1 cellular context compared by ENCODE assay signal in the genomic region with DNA sequence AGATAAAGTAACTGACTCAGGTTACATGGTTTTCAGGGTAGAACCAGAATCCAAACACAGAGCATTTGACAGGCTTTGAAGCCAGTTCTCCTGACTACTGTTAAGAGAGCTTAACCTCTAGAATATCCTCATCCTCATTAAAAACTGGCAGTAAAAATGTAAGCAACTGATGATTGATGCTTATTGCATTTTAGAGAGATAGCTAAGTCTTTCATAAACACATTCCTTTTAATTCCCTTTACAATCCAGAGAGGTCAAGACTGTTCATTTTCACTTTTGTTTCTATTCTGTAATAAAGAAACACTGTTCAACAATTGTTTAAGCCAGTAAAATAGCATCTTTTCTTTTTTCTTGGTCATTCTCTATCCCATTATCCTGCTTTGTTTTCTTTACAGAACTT.
TF ChIP-seq lines count a peak whose summit lies in the region.

No MANE protein-coding gene starts in this region.

TF ChIP-seq in HEK293, 187 proteins besides CTCF, POLR2A, EP300 and RAD21 (continued from another document):
- TF ChIP-seq, protein P1, sequence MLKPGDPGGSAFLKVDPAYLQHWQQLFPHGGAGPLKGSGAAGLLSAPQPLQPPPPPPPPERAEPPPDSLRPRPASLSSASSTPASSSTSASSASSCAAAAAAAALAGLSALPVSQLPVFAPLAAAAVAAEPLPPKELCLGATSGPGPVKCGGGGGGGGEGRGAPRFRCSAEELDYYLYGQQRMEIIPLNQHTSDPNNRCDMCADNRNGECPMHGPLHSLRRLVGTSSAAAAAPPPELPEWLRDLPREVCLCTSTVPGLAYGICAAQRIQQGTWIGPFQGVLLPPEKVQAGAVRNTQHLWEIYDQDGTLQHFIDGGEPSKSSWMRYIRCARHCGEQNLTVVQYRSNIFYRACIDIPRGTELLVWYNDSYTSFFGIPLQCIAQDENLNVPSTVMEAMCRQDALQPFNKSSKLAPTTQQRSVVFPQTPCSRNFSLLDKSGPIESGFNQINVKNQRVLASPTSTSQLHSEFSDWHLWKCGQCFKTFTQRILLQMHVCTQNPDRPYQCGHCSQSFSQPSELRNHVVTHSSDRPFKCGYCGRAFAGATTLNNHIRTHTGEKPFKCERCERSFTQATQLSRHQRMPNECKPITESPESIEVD (tag by site-specific recombination; IDR thresholded peaks at IDR 0.05): peak; percentile 87
- TF ChIP-seq, protein P2, sequence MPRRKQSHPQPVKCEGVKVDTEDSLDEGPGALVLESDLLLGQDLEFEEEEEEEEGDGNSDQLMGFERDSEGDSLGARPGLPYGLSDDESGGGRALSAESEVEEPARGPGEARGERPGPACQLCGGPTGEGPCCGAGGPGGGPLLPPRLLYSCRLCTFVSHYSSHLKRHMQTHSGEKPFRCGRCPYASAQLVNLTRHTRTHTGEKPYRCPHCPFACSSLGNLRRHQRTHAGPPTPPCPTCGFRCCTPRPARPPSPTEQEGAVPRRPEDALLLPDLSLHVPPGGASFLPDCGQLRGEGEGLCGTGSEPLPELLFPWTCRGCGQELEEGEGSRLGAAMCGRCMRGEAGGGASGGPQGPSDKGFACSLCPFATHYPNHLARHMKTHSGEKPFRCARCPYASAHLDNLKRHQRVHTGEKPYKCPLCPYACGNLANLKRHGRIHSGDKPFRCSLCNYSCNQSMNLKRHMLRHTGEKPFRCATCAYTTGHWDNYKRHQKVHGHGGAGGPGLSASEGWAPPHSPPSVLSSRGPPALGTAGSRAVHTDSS (tag by site-specific recombination; IDR thresholded peaks at IDR 0.05): no peak
- 0 out of 2 replicates have a peak, but pooled peaks have one; percentile 54 for TF ChIP-seq WT1 (tag by site-specific recombination; IDR thresholded peaks at IDR 0.05)
- TF ChIP-seq KLF16 (tag by site-specific recombination; IDR thresholded peaks at IDR 0.05): no peak
- peak; percentile 82; the same call in 1 of the 2 replicates for TF ChIP-seq TCF7L2 (IDR thresholded peaks at IDR 0.05; ENCODE audit: borderline replicate concordance, low read depth, low read length)
- TF ChIP-seq ZNF175 (tag by site-specific recombination; IDR thresholded peaks at IDR 0.05): no peak
- no peak for TF ChIP-seq ZNF132 (tag by site-specific recombination; IDR thresholded peaks at IDR 0.05; ENCODE audit: borderline replicate concordance)
- no peak for TF ChIP-seq ZNF621 (tag by site-specific recombination; IDR thresholded peaks at IDR 0.05)
- TF ChIP-seq, protein P3, sequence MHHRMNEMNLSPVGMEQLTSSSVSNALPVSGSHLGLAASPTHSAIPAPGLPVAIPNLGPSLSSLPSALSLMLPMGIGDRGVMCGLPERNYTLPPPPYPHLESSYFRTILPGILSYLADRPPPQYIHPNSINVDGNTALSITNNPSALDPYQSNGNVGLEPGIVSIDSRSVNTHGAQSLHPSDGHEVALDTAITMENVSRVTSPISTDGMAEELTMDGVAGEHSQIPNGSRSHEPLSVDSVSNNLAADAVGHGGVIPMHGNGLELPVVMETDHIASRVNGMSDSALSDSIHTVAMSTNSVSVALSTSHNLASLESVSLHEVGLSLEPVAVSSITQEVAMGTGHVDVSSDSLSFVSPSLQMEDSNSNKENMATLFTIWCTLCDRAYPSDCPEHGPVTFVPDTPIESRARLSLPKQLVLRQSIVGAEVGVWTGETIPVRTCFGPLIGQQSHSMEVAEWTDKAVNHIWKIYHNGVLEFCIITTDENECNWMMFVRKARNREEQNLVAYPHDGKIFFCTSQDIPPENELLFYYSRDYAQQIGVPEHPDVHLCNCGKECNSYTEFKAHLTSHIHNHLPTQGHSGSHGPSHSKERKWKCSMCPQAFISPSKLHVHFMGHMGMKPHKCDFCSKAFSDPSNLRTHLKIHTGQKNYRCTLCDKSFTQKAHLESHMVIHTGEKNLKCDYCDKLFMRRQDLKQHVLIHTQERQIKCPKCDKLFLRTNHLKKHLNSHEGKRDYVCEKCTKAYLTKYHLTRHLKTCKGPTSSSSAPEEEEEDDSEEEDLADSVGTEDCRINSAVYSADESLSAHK (tag by site-specific recombination; IDR thresholded peaks at IDR 0.05): peak; percentile 54; the same call in 1 of the 2 replicates
- peak; percentile 38; the same call in 1 of the 2 replicates for TF ChIP-seq OVOL3 (tag by site-specific recombination; IDR thresholded peaks at IDR 0.05)
- no peak for TF ChIP-seq IKZF3 (tag by site-specific recombination; IDR thresholded peaks at IDR 0.05)
- peak; percentile 79; the same call in 1 of the 2 replicates for TF ChIP-seq OSR2 (tag by site-specific recombination; IDR thresholded peaks at IDR 0.05)
- peak; percentile 71 for TF ChIP-seq ZNF510 (tag by site-specific recombination; IDR thresholded peaks at IDR 0.05; ENCODE audit: insufficient replicate concordance)
- TF ChIP-seq, protein P4, sequence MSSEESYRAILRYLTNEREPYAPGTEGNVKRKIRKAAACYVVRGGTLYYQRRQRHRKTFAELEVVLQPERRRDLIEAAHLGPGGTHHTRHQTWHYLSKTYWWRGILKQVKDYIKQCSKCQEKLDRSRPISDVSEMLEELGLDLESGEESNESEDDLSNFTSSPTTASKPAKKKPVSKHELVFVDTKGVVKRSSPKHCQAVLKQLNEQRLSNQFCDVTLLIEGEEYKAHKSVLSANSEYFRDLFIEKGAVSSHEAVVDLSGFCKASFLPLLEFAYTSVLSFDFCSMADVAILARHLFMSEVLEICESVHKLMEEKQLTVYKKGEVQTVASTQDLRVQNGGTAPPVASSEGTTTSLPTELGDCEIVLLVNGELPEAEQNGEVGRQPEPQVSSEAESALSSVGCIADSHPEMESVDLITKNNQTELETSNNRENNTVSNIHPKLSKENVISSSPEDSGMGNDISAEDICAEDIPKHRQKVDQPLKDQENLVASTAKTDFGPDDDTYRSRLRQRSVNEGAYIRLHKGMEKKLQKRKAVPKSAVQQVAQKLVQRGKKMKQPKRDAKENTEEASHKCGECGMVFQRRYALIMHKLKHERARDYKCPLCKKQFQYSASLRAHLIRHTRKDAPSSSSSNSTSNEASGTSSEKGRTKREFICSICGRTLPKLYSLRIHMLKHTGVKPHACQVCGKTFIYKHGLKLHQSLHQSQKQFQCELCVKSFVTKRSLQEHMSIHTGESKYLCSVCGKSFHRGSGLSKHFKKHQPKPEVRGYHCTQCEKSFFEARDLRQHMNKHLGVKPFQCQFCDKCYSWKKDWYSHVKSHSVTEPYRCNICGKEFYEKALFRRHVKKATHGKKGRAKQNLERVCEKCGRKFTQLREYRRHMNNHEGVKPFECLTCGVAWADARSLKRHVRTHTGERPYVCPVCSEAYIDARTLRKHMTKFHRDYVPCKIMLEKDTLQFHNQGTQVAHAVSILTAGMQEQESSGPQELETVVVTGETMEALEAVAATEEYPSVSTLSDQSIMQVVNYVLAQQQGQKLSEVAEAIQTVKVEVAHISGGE (tag by site-specific recombination; conservative IDR thresholded peaks at IDR 0.05; ENCODE audit: low read depth): no peak
- TF ChIP-seq SP2 (tag by site-specific recombination; IDR thresholded peaks at IDR 0.05): no peak
- peak; percentile 30; the same call in 1 of the 2 replicates for TF ChIP-seq ZXDB (tag by site-specific recombination; IDR thresholded peaks at IDR 0.05)
- no peak for TF ChIP-seq ZNF571 (tag by site-specific recombination; IDR thresholded peaks at IDR 0.05)
- TF ChIP-seq, protein P5, sequence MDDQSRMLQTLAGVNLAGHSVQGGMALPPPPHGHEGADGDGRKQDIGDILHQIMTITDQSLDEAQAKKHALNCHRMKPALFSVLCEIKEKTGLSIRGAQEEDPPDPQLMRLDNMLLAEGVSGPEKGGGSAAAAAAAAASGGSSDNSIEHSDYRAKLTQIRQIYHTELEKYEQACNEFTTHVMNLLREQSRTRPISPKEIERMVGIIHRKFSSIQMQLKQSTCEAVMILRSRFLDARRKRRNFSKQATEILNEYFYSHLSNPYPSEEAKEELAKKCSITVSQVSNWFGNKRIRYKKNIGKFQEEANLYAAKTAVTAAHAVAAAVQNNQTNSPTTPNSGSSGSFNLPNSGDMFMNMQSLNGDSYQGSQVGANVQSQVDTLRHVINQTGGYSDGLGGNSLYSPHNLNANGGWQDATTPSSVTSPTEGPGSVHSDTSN (CRISPR knock-in tag; IDR thresholded peaks at IDR 0.05): no peak
- no peak for TF ChIP-seq ZNF426 (tag by site-specific recombination; IDR thresholded peaks at IDR 0.05)
- no peak for TF ChIP-seq ZNF585B (tag by site-specific recombination; IDR thresholded peaks at IDR 0.05)
- TF ChIP-seq FEZF1 (tag by site-specific recombination; IDR thresholded peaks at IDR 0.05): peak; percentile 97
- TF ChIP-seq, protein P6, sequence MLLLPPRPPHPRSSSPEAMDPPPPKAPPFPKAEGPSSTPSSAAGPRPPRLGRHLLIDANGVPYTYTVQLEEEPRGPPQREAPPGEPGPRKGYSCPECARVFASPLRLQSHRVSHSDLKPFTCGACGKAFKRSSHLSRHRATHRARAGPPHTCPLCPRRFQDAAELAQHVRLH (tag by site-specific recombination; IDR thresholded peaks at IDR 0.05): peak; percentile 59
- TF ChIP-seq ZNF843 (tag by site-specific recombination; IDR thresholded peaks at IDR 0.05): peak; percentile 87
